Comparison of ENCODE assay signal across 8 cellular contexts in the genomic region with DNA sequence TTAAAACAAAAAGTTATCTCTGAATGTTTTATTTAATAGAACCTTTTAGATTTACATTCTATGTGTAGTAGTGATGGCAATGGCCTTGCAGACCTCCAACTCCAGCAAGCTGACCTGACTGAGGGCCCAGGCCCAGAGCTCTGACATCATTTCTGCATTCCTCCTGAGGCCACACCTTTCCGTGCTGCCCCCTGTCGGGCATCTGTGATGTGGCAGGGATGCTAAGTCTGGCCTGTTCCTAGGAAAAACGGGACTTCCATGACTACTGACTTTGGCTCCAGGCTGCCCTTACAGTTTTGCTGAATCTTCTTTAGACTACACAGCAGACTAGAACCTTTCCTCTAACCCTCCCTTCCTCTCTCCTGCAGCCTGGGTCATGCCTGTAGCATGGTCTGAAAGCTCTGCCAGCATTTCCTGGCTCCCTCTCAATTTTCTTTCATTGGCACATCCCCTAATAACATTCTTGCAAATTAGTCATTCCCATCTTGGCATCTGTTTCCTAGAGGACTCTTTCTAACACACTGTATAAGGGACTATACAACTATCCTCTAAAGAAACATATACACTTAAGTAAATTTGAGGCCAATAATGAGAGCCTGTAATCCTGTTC.
DNase-seq lines count a peak whose midpoint lies in the region; ATAC-seq, FAIRE-seq and TF ChIP-seq lines count a peak whose summit lies in the region.

No MANE protein-coding gene starts in this region.

- CTCF ChIA-PET in PC-9 (lab: Charles Lee), result no interaction called here

- H3K27me3 ChIP-seq in GM23338 (ENCODE audit: insufficient read depth) (no peaks in the 10 kb centered on the region), PC-9 (ENCODE audit: insufficient read depth, low read depth) (no peaks in the 10 kb centered on the region), left ventricle myocardium inferior (ENCODE audit: low read depth) (no peaks in the 10 kb centered on the region)

- H3K9me2 ChIP-seq in GM23338 (ENCODE audit: insufficient read depth) (peaks cover 9% of the 10 kb centered on the region; the same call in 1 of the 2 replicates), PC-9 (ENCODE audit: insufficient read depth) (no peaks in the 10 kb centered on the region)

- POLR2A ChIA-PET in PC-9 (lab: Charles Lee; ENCODE audit: unreplicated experiment), result no interaction called here

- H3K79me2 ChIP-seq in GM23338 (replicated peaks; ENCODE audit: insufficient read depth), result no peaks in the 10 kb centered on the region
- H3K79me2 ChIP-seq in PC-9 (ENCODE audit: low read depth), result no peaks in the 10 kb centered on the region

- H2AFZ ChIP-seq in GM23338 (no peak overlapping the region), PC-9 (no peak overlapping the region)

- H4K20me1 ChIP-seq in GM23338 (replicated peaks; ENCODE audit: insufficient read depth) (no peaks in the 10 kb centered on the region), PC-9 (ENCODE audit: insufficient read depth) (no peaks in the 10 kb centered on the region)

- H3K4me3 Mint-ChIP-seq in GM23338, result no peak overlapping the region

- peaks cover 13% of the 10 kb centered on the region for H3K4me1 Mint-ChIP-seq in GM23338

- ATAC-seq in GM23338, result peak; percentile 93
- no peak for ATAC-seq in GM21381 (IDR thresholded peaks at IDR 0.05; ENCODE audit: unreplicated experiment)

- no peaks in the 10 kb centered on the region for H3F3A ChIP-seq in GM23338 (replicated peaks; ENCODE audit: low read depth)
- no peaks in the 10 kb centered on the region for H3F3A ChIP-seq in PC-9 (ENCODE audit: insufficient read depth, low read depth)

- no peaks in the 10 kb centered on the region for H3K9me3 Mint-ChIP-seq in GM23338

- intact Hi-C loops in PC-9 (cut with micrococcal nuclease; ENCODE audit: unreplicated experiment) (no loop called here), left ventricle myocardium inferior (cut with micrococcal nuclease) (no loop called here)

- no peak overlapping the region for H3K4me3 ChIP-seq in GM23338
- no peak overlapping the region for H3K4me3 ChIP-seq in PC-9
- H3K4me3 ChIP-seq in left ventricle myocardium inferior, result no peak overlapping the region

- no peaks in the 10 kb centered on the region for H3K27me3 Mint-ChIP-seq in GM23338 (ENCODE audit: insufficient read depth, low read depth, poor library complexity)

- no peak overlapping the region for H3K27ac ChIP-seq in GM23338 (ENCODE audit: low read depth)
- no peak overlapping the region for H3K27ac ChIP-seq in PC-9
- H3K27ac ChIP-seq in left ventricle myocardium inferior (replicated peaks), result no peak overlapping the region

- no peak for FAIRE-seq in RCC 7860 (lab: Jason Lieb, UNC)

- TF ChIP-seq CTCF in GM23338 (conservative IDR thresholded peaks at IDR 0.05; ENCODE audit: low read depth in 2 of 2) (peak; percentile 86 to 89), PC-9 (conservative IDR thresholded peaks at IDR 0.05) (peak; percentile 63), left ventricle myocardium inferior (IDR thresholded peaks at IDR 0.05; ENCODE audit: borderline replicate concordance) (peak; percentile 43)

- H3K27ac Mint-ChIP-seq in GM23338, result no peak overlapping the region

- H3K9me3 ChIP-seq in PC-9 (ENCODE audit: insufficient read depth, low read depth) (no peaks in the 10 kb centered on the region), left ventricle myocardium inferior (replicated peaks) (no peaks in the 10 kb centered on the region)

- BruUV-seq in PC-9 (replicated peaks; lab: Mats Ljungman, UMichigan), result no TSS peak

- DNase-seq in COLO668 (lab: John Stamatoyannopoulos, UW; ENCODE audit: unreplicated experiment), result peak; percentile 50
- DNase-seq in GM23338 (ENCODE audit: low spot score), result peak; percentile 83
- DNase-seq in PC-9, result peak in 1 of 2 experiments; percentile 13
- no peak for DNase-seq in left ventricle myocardium inferior
- no peak for DNase-seq in mesenteric fat pad (ENCODE audit: low spot score)
- DNase-seq in NCI-H1105 treated with DMSO at 0.1 percent for 48 hours (lab: John Stamatoyannopoulos, UW), result no peak
- no peak for DNase-seq in RCC 7860 (ENCODE audit: low spot score)

- H3K36me3 ChIP-seq in GM23338 (ENCODE audit: insufficient read depth), result no peaks in the 10 kb centered on the region
- no peaks in the 10 kb centered on the region for H3K36me3 ChIP-seq in PC-9 (ENCODE audit: low read depth)
- no peaks in the 10 kb centered on the region for H3K36me3 ChIP-seq in left ventricle myocardium inferior

- H3K4me2 ChIP-seq in GM23338, result no peak overlapping the region
- H3K4me2 ChIP-seq in PC-9, result no peak overlapping the region

- H3K4me1 ChIP-seq in GM23338 (ENCODE audit: insufficient read depth) (no peaks in the 10 kb centered on the region; the same call in 1 of the 2 replicates), PC-9 (replicated peaks; ENCODE audit: insufficient read depth) (no peaks in the 10 kb centered on the region), left ventricle myocardium inferior (no peaks in the 10 kb centered on the region)

- no peaks in the 10 kb centered on the region for H3K36me3 Mint-ChIP-seq in GM23338 (ENCODE audit: low read depth)

TF ChIP-seq in GM23338, 12 proteins besides CTCF, POLR2A, EP300 and RAD21:
- TF ChIP-seq CREB1 (CRISPR knock-in tag; IDR thresholded peaks at IDR 0.05; ENCODE audit: low read depth) (peak; percentile 80), ZNF114 (CRISPR knock-in tag; IDR thresholded peaks at IDR 0.05) (no peak)

Comparison
In these comparisons a context has a peak if more than half of its experiments do, and no peak if none do; other contexts are left out.
1. DNase-seq: peak in COLO668 (single experiment) and GM23338 (single experiment); none in left ventricle myocardium inferior (single experiment), mesenteric fat pad (single experiment), NCI-H1105 treated with DMSO at 0.1 percent for 48 hours (single experiment) and RCC 7860 (single experiment).
2. Peak in every context shown above with its lines, with median percentiles within 50 percentile points of each other: CTCF ChIP-seq.